In genomic region chr5:170482511-170482910, GRCh38 we compare ENCODE assay signal across 24 cellular contexts. TPM values are rescaled to one million over a fixed set of nuclear protein-coding genes. Genes with fewer than 3 reads are reported as not detected.
"Had no signal": no experiment of that assay in that cellular context is flagged by ENCODE, and none has a peak within 500 bp of the region (broad histone marks: within the 10 kb centered on the region; RNA-seq: fewer than 3 reads in every experiment).

No MANE protein-coding gene starts in this region.

- H3K4me3 ChIP-seq: SK-N-MC had no signal

- DNase-seq: activated CD4-positive, alpha-beta T cell treated with anti-CD3 and anti-CD28 coated beads for 4 hours; activated CD8-positive, alpha-beta T cell treated with anti-CD3 and anti-CD28 coated beads, Interleukin-2, amount 10 ng/mL, durations not matched to agents 7 days and 5 days; activated gamma-delta T cell; activated naive CD4-positive, alpha-beta T cell treated with anti-CD3 and anti-CD28 coated beads for 36 hours; activated T-cell treated with anti-CD3 and anti-CD28 coated beads, Interleukin-2, amount 50 U/mL, for 4 hours; amygdala; IMR-90; Kasumi-1; KBM-7; NCI-H1105 treated with DMSO at 0.1 percent for 48 hours; NCI-H1436 treated with DMSO at 0.1 percent for 48 hours; NCI-H187; NCI-H2081 treated with DMSO at 0.1 percent for 48 hours; NCI-H446; NCI-H524 treated with DMSO at 0.1 percent for 48 hours; NCI-H774; T-helper 1 cell had no signal

- H3K27ac ChIP-seq: SK-N-MC, VCaP had no signal

RNA-seq across cellular contexts. Expression of gene KCNIP1, which starts 21.3 kb away (rescaled TPM):
- total RNA-seq: activated CD8-positive, alpha-beta T cell treated with anti-CD3 and anti-CD28 coated beads, Interleukin-2, amount 10 ng/mL, durations not matched to agents 7 days and 5 days; activated naive CD4-positive, alpha-beta T cell treated with anti-CD3 and anti-CD28 coated beads for 36 hours; activated T-cell treated with anti-CD3 and anti-CD28 coated beads, Interleukin-2, amount 50 U/mL, for 4 hours; activated T-helper 17 cell treated with anti-CD3 and anti-CD28 coated beads, Interleukin-2, amount 50 U/mL, for 72 hours; IMR-90; OCI-LY7; Right ventricle myocardium inferior; RPMI7951; T-helper 2 cell treated with Interferon-gamma antibody and Interleukin-4, amounts not matched to agents 100 ng/mL and 5 ng/mL, for 36 hours had no signal
